ENCODE assay signal across 15 cellular contexts in the genomic region with DNA sequence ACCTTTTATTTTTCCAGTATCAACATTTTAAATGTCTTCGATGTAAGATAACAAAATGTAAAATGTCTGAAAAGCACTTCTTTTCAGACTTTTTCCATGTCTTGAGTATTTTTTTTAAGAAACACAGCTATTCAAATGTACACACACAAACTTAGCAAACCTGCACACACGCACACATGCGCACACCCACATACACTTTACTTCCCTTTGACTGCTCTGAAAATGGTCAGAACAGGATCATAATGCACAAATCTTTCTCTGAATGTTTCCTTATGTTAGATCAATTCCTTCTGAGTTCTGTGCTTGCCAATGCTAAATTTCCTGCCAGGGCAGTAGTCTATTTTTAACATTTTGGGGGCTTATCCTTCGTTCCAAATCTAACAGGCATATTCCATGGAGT.
"Had no signal": no experiment of that assay in that cellular context is flagged by ENCODE, and none has a peak within 500 bp of the region (broad histone marks: within the 10 kb centered on the region; RNA-seq: fewer than 3 reads in every experiment).

No MANE protein-coding gene starts in this region.

- H3K4me3 ChIP-seq: cardiac muscle cell, colonic mucosa, gastrocnemius medialis, left ventricle myocardium inferior, thyroid gland, vagina had no signal

- H3K9me3 ChIP-seq: colonic mucosa, gastrocnemius medialis, left ventricle myocardium inferior, thyroid gland, vagina had no signal

- H3K4me3 Mint-ChIP-seq: activated CD4-positive, alpha-beta memory T cell treated with anti-CD3 and anti-CD28 coated beads, Interleukin-2, amount 10 ng/mL, durations not matched to agents 7 days and 5 days; nephron had no signal

- H3K4me1 ChIP-seq: colonic mucosa, gastrocnemius medialis, thyroid gland, vagina had no signal

- ATAC-seq: gastrocnemius medialis had no signal

- H3K27ac ChIP-seq: cardiac muscle cell, colonic mucosa, gastrocnemius medialis, left ventricle myocardium inferior, thyroid gland, vagina had no signal

- H3K27ac Mint-ChIP-seq: memory B cell had no signal

- H3K27me3 ChIP-seq: cardiac muscle cell, colonic mucosa, gastrocnemius medialis, thyroid gland, vagina had no signal

- DNase-seq: activated CD8-positive, alpha-beta memory T cell treated with anti-CD3 and anti-CD28 coated beads, Interleukin-2, amount 50 U/mL, for 4 hours; activated naive CD4-positive, alpha-beta T cell; colonic mucosa; effector memory CD4-positive, alpha-beta T cell; gastrocnemius medialis; kidney; left ventricle myocardium inferior; thyroid gland had no signal

- H3K36me3 ChIP-seq: cardiac muscle cell, colonic mucosa, gastrocnemius medialis, left ventricle myocardium inferior, thyroid gland, vagina had no signal

- H3K9me3 Mint-ChIP-seq: activated CD4-positive, alpha-beta memory T cell treated with anti-CD3 and anti-CD28 coated beads, Interleukin-2, amount 10 ng/mL, durations not matched to agents 7 days and 5 days; activated T-cell treated with anti-CD3 and anti-CD28 coated beads, Interleukin-2, amount 50 U/mL, for 72 hours; memory B cell; T-helper 2 cell treated with Interferon-gamma antibody and Interleukin-4, amounts not matched to agents 5 μg/mL and 100 μg/mL, for 36 hours had no signal

- H3K36me3 Mint-ChIP-seq: memory B cell had no signal
